ENCODE assay signal across 22 cellular contexts in the genomic region with DNA sequence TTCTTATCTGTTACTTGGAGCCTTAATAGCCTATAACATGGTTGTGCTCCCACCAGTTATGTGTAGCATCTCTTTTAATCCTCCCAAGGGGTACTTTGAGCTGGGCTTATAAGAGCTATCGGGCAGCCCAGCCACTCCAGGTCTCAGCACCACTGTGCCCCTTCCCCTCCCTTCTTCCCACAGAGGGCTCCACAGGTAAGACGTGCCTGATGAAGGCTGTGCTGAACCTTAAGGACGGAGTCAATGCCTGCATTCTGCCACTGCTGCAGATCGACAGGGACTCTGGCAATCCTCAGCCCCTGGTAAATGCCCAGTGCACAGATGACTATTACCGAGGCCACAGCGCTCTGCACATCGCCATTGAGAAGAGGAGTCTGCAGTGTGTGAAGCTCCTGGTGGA. TPM values are rescaled to one million over a fixed set of nuclear protein-coding genes. Genes with fewer than 3 reads are reported as not detected.
A peak's percentile ranks its signal among the peaks of the same experiment; 100 is the strongest.
DNase-seq lines count a peak whose midpoint lies in the region; ATAC-seq, FAIRE-seq and TF ChIP-seq lines count a peak whose summit lies in the region.
"Had no signal": no experiment of that assay in that cellular context is flagged by ENCODE, and none has a peak within 500 bp of the region (broad histone marks: within the 10 kb centered on the region; RNA-seq: fewer than 3 reads in every experiment).

No MANE protein-coding gene starts in this region.

- TF ChIP-seq CTCF in GM23338 (conservative IDR thresholded peaks at IDR 0.05; ENCODE audit: low read depth in 2 of 2) = no peak

- H2AK5ac ChIP-seq in mesendoderm (ENCODE audit: low read length) = no peak overlapping the region

- H3K79me1 ChIP-seq in mesendoderm (ENCODE audit: low read length) = no peaks in the 10 kb centered on the region

- no peak for TF ChIP-seq POLR2A in GM12891 (IDR thresholded peaks at IDR 0.05; ENCODE audit: low read depth, low read length)

- ATAC-seq in GM23338 (peak; percentile 58), GM19035 (IDR thresholded peaks at IDR 0.05; ENCODE audit: unreplicated experiment) (no peak)
- ATAC-seq: HCT116 had no signal

- H3K79me2 ChIP-seq in GM23338 (replicated peaks; ENCODE audit: insufficient read depth) (no peaks in the 10 kb centered on the region), mesendoderm (ENCODE audit: control insufficient read depth, insufficient read depth, low read length) (no peaks in the 10 kb centered on the region)

- no peak overlapping the region for H3K4me3 Mint-ChIP-seq in activated naive CD4-positive, alpha-beta T cell treated with anti-CD3 and anti-CD28 coated beads for 36 hours
- no peak overlapping the region for H3K4me3 Mint-ChIP-seq in GM23338
- H3K4me3 Mint-ChIP-seq in activated T-helper 1 cell treated with anti-CD3 and anti-CD28 coated beads, Interleukin-12 subunit alpha, Interleukin-12 subunit beta, Interleukin-2, Interleukin-4 antibody, amounts not matched to agents 30 ng/mL and 10 ng/mL and 1 ng/mL, durations not matched to agents 14 hours and 24 hours and 36 hours = no peak overlapping the region

- no peak overlapping the region for H2BK15ac ChIP-seq in mesendoderm (replicated peaks; ENCODE audit: low read depth)

- no peak overlapping the region for H4K5ac ChIP-seq in mesendoderm (ENCODE audit: low read length)

- FAIRE-seq in GM12891 (lab: Jason Lieb, UNC) = no peak
- FAIRE-seq: D721Med had no signal

- H3F3A ChIP-seq in GM23338 (replicated peaks; ENCODE audit: low read depth) = no peaks in the 10 kb centered on the region

- H2BK120ac ChIP-seq in mesendoderm (ENCODE audit: low read depth, low read length) = no peak overlapping the region

- no peak for DNase-seq in activated naive CD4-positive, alpha-beta T cell treated with anti-CD3 and anti-CD28 coated beads for 36 hours
- no peak for DNase-seq in activated naive CD4-positive, alpha-beta T cell (lab: John Stamatoyannopoulos, UW)
- DNase-seq in GM23338 (ENCODE audit: low spot score) = no peak
- DNase-seq in activated T-helper 1 cell treated with anti-CD3 and anti-CD28 coated beads, Interleukin-12 subunit alpha, Interleukin-12 subunit beta, Interleukin-2, Interleukin-4 antibody, amounts not matched to agents 30 ng/mL and 10 ng/mL and 1 ng/mL, durations not matched to agents 14 hours and 24 hours and 36 hours (ENCODE audit: low spot score) = no peak
- no peak for DNase-seq in mesendoderm
- no peak for DNase-seq in GM12891 (ENCODE audit: insufficient read length, low spot score)
- DNase-seq in NCI-H1694 (lab: John Stamatoyannopoulos, UW) = no peak
- DNase-seq: GM23248, MM.1S, NCI-H1694 treated with DMSO at 0.1 percent for 48 hours, NCI-H2081, NCI-H2227 treated with DMSO at 0.1 percent for 48 hours, NCI-H526 treated with DMSO at 0.1 percent for 48 hours, PC-9, Right ventricle myocardium superior had no signal

- H3K9ac ChIP-seq in mesendoderm (ENCODE audit: low read length) = no peak overlapping the region
- H3K9ac ChIP-seq: GM23248, KMS-11 had no signal

- H3K27me3 Mint-ChIP-seq in activated naive CD4-positive, alpha-beta T cell treated with anti-CD3 and anti-CD28 coated beads for 36 hours (ENCODE audit: low read depth) = no peaks in the 10 kb centered on the region
- peaks cover 4% of the 10 kb centered on the region for H3K27me3 Mint-ChIP-seq in GM23338 (ENCODE audit: insufficient read depth, low read depth, poor library complexity)
- H3K27me3 Mint-ChIP-seq in activated T-helper 1 cell treated with anti-CD3 and anti-CD28 coated beads, Interleukin-12 subunit alpha, Interleukin-12 subunit beta, Interleukin-2, Interleukin-4 antibody, amounts not matched to agents 30 ng/mL and 10 ng/mL and 1 ng/mL, durations not matched to agents 14 hours and 24 hours and 36 hours (ENCODE audit: insufficient read depth) = no peaks in the 10 kb centered on the region
- H3K27me3 Mint-ChIP-seq: IgD-negative memory B cell had no signal

- no peak overlapping the region for H3K27ac ChIP-seq in GM23338 (ENCODE audit: low read depth)
- H3K27ac ChIP-seq in mesendoderm (ENCODE audit: low read depth, low read length) = no peak overlapping the region
- H3K27ac ChIP-seq: GM23248, KMS-11, PC-9, SJSA1 had no signal

- H3K4ac ChIP-seq in mesendoderm (ENCODE audit: low read depth, low read length) = no peak overlapping the region

- no CpG with 5 or more reads among the region's 7 CpGs for WGBS in mesendoderm (ENCODE audit: extremely low coverage, insufficient coverage, low lambda C conversion rate)

- H3K4me1 ChIP-seq in GM23338 (ENCODE audit: insufficient read depth) (no peaks in the 10 kb centered on the region), mesendoderm (ENCODE audit: control insufficient read depth, low read depth, low read length) (no peaks in the 10 kb centered on the region)

- H3K27me3 ChIP-seq in GM23338 (ENCODE audit: insufficient read depth) = no peaks in the 10 kb centered on the region
- H3K27me3 ChIP-seq in mesendoderm (ENCODE audit: insufficient read depth, low read length, poor library complexity) = no peaks in the 10 kb centered on the region
- H3K27me3 ChIP-seq: SJSA1 had no signal

- peak overlapping the region; percentile 30 for H3K27ac Mint-ChIP-seq in activated naive CD4-positive, alpha-beta T cell treated with anti-CD3 and anti-CD28 coated beads for 36 hours
- H3K27ac Mint-ChIP-seq in GM23338 = no peak overlapping the region
- peak overlapping the region; percentile 9 for H3K27ac Mint-ChIP-seq in activated T-helper 1 cell treated with anti-CD3 and anti-CD28 coated beads, Interleukin-12 subunit alpha, Interleukin-12 subunit beta, Interleukin-2, Interleukin-4 antibody, amounts not matched to agents 30 ng/mL and 10 ng/mL and 1 ng/mL, durations not matched to agents 14 hours and 24 hours and 36 hours

- intact Hi-C loops in activated naive CD4-positive, alpha-beta T cell treated with anti-CD3 and anti-CD28 coated beads for 36 hours (cut with micrococcal nuclease) = no loop called here
- intact Hi-C loops in activated T-helper 1 cell treated with anti-CD3 and anti-CD28 coated beads, Interleukin-12 subunit alpha, Interleukin-12 subunit beta, Interleukin-2, Interleukin-4 antibody, amounts not matched to agents 30 ng/mL and 10 ng/mL and 1 ng/mL, durations not matched to agents 14 hours and 24 hours and 36 hours (cut with micrococcal nuclease) = no loop called here

- H3K9me3 Mint-ChIP-seq in activated naive CD4-positive, alpha-beta T cell treated with anti-CD3 and anti-CD28 coated beads for 36 hours = no peaks in the 10 kb centered on the region
- no peaks in the 10 kb centered on the region for H3K9me3 Mint-ChIP-seq in GM23338
- no peaks in the 10 kb centered on the region for H3K9me3 Mint-ChIP-seq in activated T-helper 1 cell treated with anti-CD3 and anti-CD28 coated beads, Interleukin-12 subunit alpha, Interleukin-12 subunit beta, Interleukin-2, Interleukin-4 antibody, amounts not matched to agents 30 ng/mL and 10 ng/mL and 1 ng/mL, durations not matched to agents 14 hours and 24 hours and 36 hours
- H3K9me3 Mint-ChIP-seq: IgD-negative memory B cell had no signal

- H2BK5ac ChIP-seq in mesendoderm (ENCODE audit: low read length) = no peak overlapping the region

- no peaks in the 10 kb centered on the region for H4K20me1 ChIP-seq in GM23338 (replicated peaks; ENCODE audit: insufficient read depth)

- H3K4me2 ChIP-seq in GM23338 = no peak overlapping the region
- H3K4me2 ChIP-seq in mesendoderm (ENCODE audit: low read length) = no peak overlapping the region
- H3K4me2 ChIP-seq: KMS-11, PC-9 had no signal

- peaks cover 16% of the 10 kb centered on the region for H3K36me3 Mint-ChIP-seq in activated naive CD4-positive, alpha-beta T cell treated with anti-CD3 and anti-CD28 coated beads for 36 hours (ENCODE audit: low read depth)
- H3K36me3 Mint-ChIP-seq in GM23338 (ENCODE audit: low read depth) = no peaks in the 10 kb centered on the region
- H3K36me3 Mint-ChIP-seq in activated T-helper 1 cell treated with anti-CD3 and anti-CD28 coated beads, Interleukin-12 subunit alpha, Interleukin-12 subunit beta, Interleukin-2, Interleukin-4 antibody, amounts not matched to agents 30 ng/mL and 10 ng/mL and 1 ng/mL, durations not matched to agents 14 hours and 24 hours and 36 hours (ENCODE audit: low read depth) = peaks cover 42% of the 10 kb centered on the region

- peak overlapping the region; percentile 43; the same call in 1 of the 2 replicates for H2AFZ ChIP-seq in GM23338
- H2AFZ ChIP-seq: GM23248, PC-9 had no signal

- no peak overlapping the region for H4K8ac ChIP-seq in mesendoderm (ENCODE audit: low read depth, low read length)

- no peaks in the 10 kb centered on the region for H3K36me3 ChIP-seq in GM23338 (ENCODE audit: insufficient read depth)
- H3K36me3 ChIP-seq in mesendoderm (ENCODE audit: control insufficient read depth, insufficient read depth, low read length) = no peaks in the 10 kb centered on the region
- H3K36me3 ChIP-seq: SJSA1 had no signal

- no peaks in the 10 kb centered on the region for H3K9me2 ChIP-seq in GM23338 (ENCODE audit: insufficient read depth)

- H3K18ac ChIP-seq in mesendoderm (ENCODE audit: low read length) = no peak overlapping the region

- peaks cover 33% of the 10 kb centered on the region for H3K4me1 Mint-ChIP-seq in activated naive CD4-positive, alpha-beta T cell treated with anti-CD3 and anti-CD28 coated beads for 36 hours (ENCODE audit: low read depth)
- peaks cover 15% of the 10 kb centered on the region; the same call in 2 of the 3 replicates for H3K4me1 Mint-ChIP-seq in GM23338
- peaks cover 35% of the 10 kb centered on the region for H3K4me1 Mint-ChIP-seq in activated T-helper 1 cell treated with anti-CD3 and anti-CD28 coated beads, Interleukin-12 subunit alpha, Interleukin-12 subunit beta, Interleukin-2, Interleukin-4 antibody, amounts not matched to agents 30 ng/mL and 10 ng/mL and 1 ng/mL, durations not matched to agents 14 hours and 24 hours and 36 hours (ENCODE audit: low read depth)

- H3K23ac ChIP-seq in mesendoderm (ENCODE audit: low read length) = no peak overlapping the region

- no peak overlapping the region for H3K4me3 ChIP-seq in GM23338
- no peak overlapping the region for H3K4me3 ChIP-seq in mesendoderm (ENCODE audit: low read length)
- H3K4me3 ChIP-seq: GM23248, PC-9, SJSA1 had no signal

- CTCF ChIA-PET in activated naive CD4-positive, alpha-beta T cell treated with anti-CD3 and anti-CD28 coated beads for 36 hours (lab: Charles Lee) = no interaction called here

- H3K56ac ChIP-seq in mesendoderm (ENCODE audit: low read length) = peak overlapping the region; percentile 15

RNA-seq across cellular contexts. Expression of a gene that starts 7.0 kb away (rescaled TPM):
- 10 to 100 TPM; 23.7 to 24.8 TPM for total RNA-seq in activated naive CD4-positive, alpha-beta T cell treated with anti-CD3 and anti-CD28 coated beads for 36 hours
- 1.6 and 3.2 TPM in 2 replicates for total RNA-seq in GM23338 (2014; rRNA removed; shearing (Covaris generic))
- 1.7 and 3.7 TPM in 2 replicates for polyA plus RNA-seq in GM23338 (2016; fragmentation: Nextera tagmentation; extraction: Ambion mirVana)
- total RNA-seq in activated T-helper 1 cell treated with anti-CD3 and anti-CD28 coated beads, Interleukin-12 subunit alpha, Interleukin-12 subunit beta, Interleukin-2, Interleukin-4 antibody, amounts not matched to agents 30 ng/mL and 10 ng/mL and 1 ng/mL, durations not matched to agents 14 hours and 24 hours and 36 hours = 38.2 and 42.2 TPM in 2 replicates
- 1.3 TPM for polyA plus RNA-seq in mesendoderm (2013, experiment 1 of 2)
- polyA plus RNA-seq in mesendoderm (2013, experiment 2 of 2) = 1.9 TPM
- 49.5 TPM for polyA plus RNA-seq in GM12891 (2012; ENCODE audit: low read depth, missing spikeins)
- total RNA-seq: A172 had no signal

RNA-seq across cellular contexts. Expression of a gene that starts 41.5 kb away (rescaled TPM):
- 1,000 to 10,000 TPM; 1,579 to 1,628 TPM for total RNA-seq in activated naive CD4-positive, alpha-beta T cell treated with anti-CD3 and anti-CD28 coated beads for 36 hours
- total RNA-seq in GM23338 (2014; rRNA removed; shearing (Covaris generic)) = 812 and 871 TPM in 2 replicates
- polyA plus RNA-seq in GM23338 (2016; fragmentation: Nextera tagmentation; extraction: Ambion mirVana) = 1,581 and 1,692 TPM in 2 replicates
- 1,933 and 1,974 TPM in 2 replicates for total RNA-seq in activated T-helper 1 cell treated with anti-CD3 and anti-CD28 coated beads, Interleukin-12 subunit alpha, Interleukin-12 subunit beta, Interleukin-2, Interleukin-4 antibody, amounts not matched to agents 30 ng/mL and 10 ng/mL and 1 ng/mL, durations not matched to agents 14 hours and 24 hours and 36 hours
- 2,431 TPM for polyA plus RNA-seq in mesendoderm (2013, experiment 1 of 2)
- 2,399 TPM for polyA plus RNA-seq in mesendoderm (2013, experiment 2 of 2)
- polyA plus RNA-seq in GM12891 (2012; ENCODE audit: low read depth, missing spikeins) = 1,983 TPM
